Comparison of ENCODE assay signal across 11 cellular contexts in genomic region chr1:115677172-115677542, GRCh38. TPM values are rescaled to one million over a fixed set of nuclear protein-coding genes. Genes with fewer than 3 reads are reported as not detected.
DNase-seq lines count a peak whose midpoint lies in the region; ATAC-seq, FAIRE-seq and TF ChIP-seq lines count a peak whose summit lies in the region.
"Had no signal": no experiment of that assay in that cellular context is flagged by ENCODE, and none has a peak within 500 bp of the region (broad histone marks: within the 10 kb centered on the region; RNA-seq: fewer than 3 reads in every experiment).

No MANE protein-coding gene starts in this region.

- CTCF ChIA-PET in WTC11 (lab: Charles Lee): interaction anchor here (2.8 kb wide), 1 partner anchor 30 kb away, joined by 12 read pairs; no protein-coding TSS in a partner anchor

- TF ChIP-seq CTCF in WTC11 (IDR thresholded peaks at IDR 0.05): no peak
- no peak for TF ChIP-seq CTCF in nephron (IDR thresholded peaks at IDR 0.05; ENCODE audit: unreplicated experiment in 3 of 3)

- H3K4me1 Mint-ChIP-seq in WTC11 (peaks cover 14% of the 10 kb centered on the region), nephron (peaks cover 23% of the 10 kb centered on the region)
- H3K4me1 Mint-ChIP-seq in stimulated activated memory B cell treated with anti-CD40 and anti-IgM and Interleukin-4, amounts not matched to agents 10 μg/mL and 1 μg/mL and 100 μg/mL, for 72 hours: peaks cover 8% of the 10 kb centered on the region
- H3K4me1 Mint-ChIP-seq: activated T-helper 17 cell treated with anti-CD3 and anti-CD28 coated beads, Interleukin-2, amount 50 U/mL, for 72 hours had no signal

- H3K27ac Mint-ChIP-seq in WTC11: 0 out of 2 replicates have a peak overlapping the region, but pooled peaks have one; percentile 69
- peak overlapping the region; percentile 48 to 62 (median 58) for H3K27ac Mint-ChIP-seq in nephron
- no peak overlapping the region for H3K27ac Mint-ChIP-seq in stimulated activated memory B cell treated with anti-CD40 and anti-IgM and Interleukin-4, amounts not matched to agents 10 μg/mL and 1 μg/mL and 100 μg/mL, for 72 hours
- H3K27ac Mint-ChIP-seq: activated T-helper 17 cell treated with anti-CD3 and anti-CD28 coated beads, Interleukin-2, amount 50 U/mL, for 72 hours had no signal

- DNase-seq in WTC11 (ENCODE audit: low spot score) (no peak), NCI-H1436 (lab: John Stamatoyannopoulos, UW) (no peak), urothelium cell line (ENCODE audit: low spot score) (no peak)
- DNase-seq: GDM1, NCI-H1694 treated with DMSO at 0.1 percent for 48 hours had no signal

- H3K9me3 Mint-ChIP-seq in WTC11: no peaks in the 10 kb centered on the region
- no peaks in the 10 kb centered on the region for H3K9me3 Mint-ChIP-seq in nephron
- no peaks in the 10 kb centered on the region for H3K9me3 Mint-ChIP-seq in stimulated activated memory B cell treated with anti-CD40 and anti-IgM and Interleukin-4, amounts not matched to agents 10 μg/mL and 1 μg/mL and 100 μg/mL, for 72 hours
- H3K9me3 Mint-ChIP-seq: activated T-helper 17 cell treated with anti-CD3 and anti-CD28 coated beads, Interleukin-2, amount 50 U/mL, for 72 hours had no signal

- H3K4me3 Mint-ChIP-seq in WTC11 (no peak overlapping the region), nephron (no peak overlapping the region)
- no peak overlapping the region for H3K4me3 Mint-ChIP-seq in stimulated activated memory B cell treated with anti-CD40 and anti-IgM and Interleukin-4, amounts not matched to agents 10 μg/mL and 1 μg/mL and 100 μg/mL, for 72 hours
- H3K4me3 Mint-ChIP-seq: activated T-helper 17 cell treated with anti-CD3 and anti-CD28 coated beads, Interleukin-2, amount 50 U/mL, for 72 hours had no signal

- ATAC-seq in GM18519 (IDR thresholded peaks at IDR 0.05; ENCODE audit: low FRiP score, unreplicated experiment) (peak; percentile 53), HG02885 (IDR thresholded peaks at IDR 0.05; ENCODE audit: poor library complexity, unreplicated experiment) (peak; percentile 38), WTC11 (peak; percentile 33), GM21717 (IDR thresholded peaks at IDR 0.05; ENCODE audit: unreplicated experiment) (no peak)
- ATAC-seq in stimulated activated memory B cell treated with anti-CD40 and anti-IgM and Interleukin-4, amounts not matched to agents 10 μg/mL and 1 μg/mL and 100 μg/mL, for 72 hours: no peak
- ATAC-seq: activated T-helper 17 cell treated with anti-CD3 and anti-CD28 coated beads, Interleukin-2, amount 50 U/mL, for 72 hours had no signal

- no peak for FAIRE-seq in urothelium cell line (lab: Jason Lieb, UNC)

- H3K27me3 Mint-ChIP-seq in WTC11 (ENCODE audit: low read depth): no peaks in the 10 kb centered on the region
- peaks cover 4% of the 10 kb centered on the region for H3K27me3 Mint-ChIP-seq in nephron (ENCODE audit: low read depth)
- H3K27me3 Mint-ChIP-seq in stimulated activated memory B cell treated with anti-CD40 and anti-IgM and Interleukin-4, amounts not matched to agents 10 μg/mL and 1 μg/mL and 100 μg/mL, for 72 hours: no peaks in the 10 kb centered on the region
- H3K27me3 Mint-ChIP-seq: activated T-helper 17 cell treated with anti-CD3 and anti-CD28 coated beads, Interleukin-2, amount 50 U/mL, for 72 hours had no signal

- POLR2A ChIA-PET in WTC11 (lab: Charles Lee): no interaction called here

- H3K36me3 Mint-ChIP-seq in WTC11 (peaks cover 4% of the 10 kb centered on the region; the same call in 1 of the 2 replicates), nephron (ENCODE audit: low read depth) (peaks cover 25% of the 10 kb centered on the region)
- no peaks in the 10 kb centered on the region for H3K36me3 Mint-ChIP-seq in stimulated activated memory B cell treated with anti-CD40 and anti-IgM and Interleukin-4, amounts not matched to agents 10 μg/mL and 1 μg/mL and 100 μg/mL, for 72 hours

TF ChIP-seq in WTC11, 78 proteins besides CTCF, POLR2A, EP300 and RAD21:
- TF ChIP-seq JAZF1 (CRISPR knock-in tag; IDR thresholded peaks at IDR 0.05) (no peak), SP1 (CRISPR knock-in tag; conservative IDR thresholded peaks at IDR 0.05) (no peak), TEAD1 (CRISPR knock-in tag; IDR thresholded peaks at IDR 0.05) (no peak), CREM (CRISPR knock-in tag; IDR thresholded peaks at IDR 0.05) (no peak)

RNA-seq across cellular contexts. Expression of gene VANGL1, which starts 35.4 kb away (rescaled TPM):
- total RNA-seq in WTC11 (2021): 13.3 to 15.8 TPM (median 13.9 TPM) in 3 replicates

Comparison
In these comparisons a context has a peak if more than half of its experiments do, and no peak if none do; other contexts are left out.
1. ATAC-seq: peak in GM18519 (single experiment), HG02885 (single experiment) and WTC11 (single experiment); none in GM21717 (single experiment) and stimulated activated memory B cell treated with anti-CD40 and anti-IgM and Interleukin-4, amounts not matched to agents 10 μg/mL and 1 μg/mL and 100 μg/mL, for 72 hours (single experiment).